ENCODE assay signal across 1 cellular context in genomic region chr6:149716584-149716983, GRCh38.
TF ChIP-seq lines count a peak whose summit lies in the region.

No MANE protein-coding gene starts in this region.

TF ChIP-seq in GM12878, 131 proteins besides CTCF, POLR2A, EP300 and RAD21:
- no peak for TF ChIP-seq NR2C1 (IDR thresholded peaks at IDR 0.05)
- TF ChIP-seq SUPT20H (IDR thresholded peaks at IDR 0.05; ENCODE audit: borderline replicate concordance, control insufficient read depth, low read depth, low read length): no peak
- TF ChIP-seq PKNOX1 (IDR thresholded peaks at IDR 0.05): no peak
- TF ChIP-seq ZBTB40 (IDR thresholded peaks at IDR 0.05; ENCODE audit: borderline replicate concordance): no peak
- no peak for TF ChIP-seq KDM1A (IDR thresholded peaks at IDR 0.05; ENCODE audit: borderline replicate concordance)
- TF ChIP-seq SREBF1 (IDR thresholded peaks at IDR 0.05; ENCODE audit: low read length): no peak
- TF ChIP-seq HSF1 (IDR thresholded peaks at IDR 0.05; ENCODE audit: low read depth, low read length): no peak
- TF ChIP-seq PBX3 (IDR thresholded peaks at IDR 0.05; ENCODE audit: insufficient replicate concordance, low read depth, low read length): no peak
- no peak for TF ChIP-seq ZNF207 (IDR thresholded peaks at IDR 0.05; ENCODE audit: borderline replicate concordance)
